In genomic region chr2:54669677-54670484, GRCh38 we compare ENCODE assay signal across 11 cellular contexts. TPM values are rescaled to one million over a fixed set of nuclear protein-coding genes. Genes with fewer than 3 reads are reported as not detected.
DNase-seq lines count a peak whose midpoint lies in the region; ATAC-seq and TF ChIP-seq lines count a peak whose summit lies in the region.
"Had no signal": no experiment of that assay in that cellular context is flagged by ENCODE, and none has a peak within 500 bp of the region (broad histone marks: within the 10 kb centered on the region; RNA-seq: fewer than 3 reads in every experiment).

No MANE protein-coding gene starts in this region.

- no peak for DNase-seq in Right ventricle myocardium superior
- no peak for DNase-seq in left ventricle myocardium superior
- DNase-seq in mammary epithelial cell, result peak; percentile 49
- peak; percentile 83 for DNase-seq in medulla oblongata (ENCODE audit: extremely low spot score)
- peak in 1 of 2 donors; percentile 80 for DNase-seq in vagina (ENCODE audit: extremely low spot score in 2 of 2)
- no peak for DNase-seq in dermis blood vessel endothelial cell
- DNase-seq in NCI-H2171 (lab: John Stamatoyannopoulos, UW), result no peak
- DNase-seq: activated effector memory CD4-positive, alpha-beta T cell treated with anti-CD3 and anti-CD28 coated beads, Interleukin-2, amount 50 U/mL, for 16 hours; BE2C; SHP77 had no signal

- H3K4me3 ChIP-seq in mammary epithelial cell (replicated peaks in 1 of 3; ENCODE audit: insufficient read depth in 1 of 3, low read depth in 2 of 3, low read length in 3 of 3), result no peak overlapping the region
- H3K4me3 ChIP-seq in vagina, result no peak overlapping the region

- dilution Hi-C loops in mammary epithelial cell (cut with HindIII; ENCODE audit: low sequenced_read_pairs), result no loop called here

- in situ Hi-C loops in mammary epithelial cell (cut with MboI; ENCODE audit: low sequenced_read_pairs in 2 of 2), result no loop called here

- H3K27me3 ChIP-seq in mammary epithelial cell (ENCODE audit: insufficient read depth, low read length) (no peaks in the 10 kb centered on the region), vagina (no peaks in the 10 kb centered on the region)
- H3K27me3 ChIP-seq: BE2C had no signal

- 32% methylated on average over 7 of the region's 7 CpGs for WGBS in mammary epithelial cell (ENCODE audit: low coverage, missing lambda C conversion rate)

- CTCF ChIA-PET in mammary epithelial cell (lab: Charles Lee; ENCODE audit: low non-redundant PET), result no interaction called here

- H3K27ac ChIP-seq in mammary epithelial cell (ENCODE audit: insufficient read depth, low read depth, low read length), result peak overlapping the region; percentile 25
- peak overlapping the region; percentile 71 for H3K27ac ChIP-seq in vagina

- H4K20me1 ChIP-seq in mammary epithelial cell (ENCODE audit: insufficient read depth, low read length), result no peaks in the 10 kb centered on the region

- H3K4me1 ChIP-seq in mammary epithelial cell (ENCODE audit: insufficient read depth, low read length) (peaks cover 41% of the 10 kb centered on the region), vagina (peaks cover 85% of the 10 kb centered on the region)

- BruUV-seq in mammary epithelial cell (replicated peaks; lab: Mats Ljungman, UMichigan), result no TSS peak

- H3K4me2 ChIP-seq in mammary epithelial cell (ENCODE audit: insufficient read depth, low read depth, low read length), result no peak overlapping the region

- H3K36me3 ChIP-seq in mammary epithelial cell (ENCODE audit: insufficient read depth, low read length) (peaks cover 19% of the 10 kb centered on the region), vagina (peaks cover 0 to 15% of the 10 kb centered on the region in 2 donors)

- no peak overlapping the region for H3K9ac ChIP-seq in mammary epithelial cell (ENCODE audit: insufficient read depth, low read length)

- TF ChIP-seq POLR2A in vagina (IDR thresholded peaks at IDR 0.05), result no peak

- intact Hi-C loops in Right ventricle myocardium superior (cut with DNase I), result no loop called here
- intact Hi-C loops in left ventricle myocardium superior (cut with micrococcal nuclease), result no loop called here
- intact Hi-C loops in mammary epithelial cell (cut with micrococcal nuclease), result no loop called here
- intact Hi-C loops in vagina (cut with DNase I), result no loop called here

- no peaks in the 10 kb centered on the region for H3K79me2 ChIP-seq in mammary epithelial cell (ENCODE audit: insufficient read depth, low read length)

- no peak for TF ChIP-seq CTCF in mammary epithelial cell (conservative IDR thresholded peaks at IDR 0.05 in 1 of 2, IDR thresholded peaks at IDR 0.05 in 1 of 2; ENCODE audit: extremely low read depth in 1 of 2, insufficient read depth in 1 of 2, low read depth in 1 of 2, low read length in 2 of 2)
- no peak for TF ChIP-seq CTCF in vagina (IDR thresholded peaks at IDR 0.05)

- H2AFZ ChIP-seq in mammary epithelial cell (ENCODE audit: low read depth, low read length), result no peak overlapping the region

- no peaks in the 10 kb centered on the region for H3K9me3 ChIP-seq in mammary epithelial cell (replicated peaks; ENCODE audit: insufficient read depth, low read length)
- H3K9me3 ChIP-seq in vagina, result no peaks in the 10 kb centered on the region
- H3K9me3 ChIP-seq: BE2C had no signal

- ATAC-seq in Right ventricle myocardium superior (ENCODE audit: poor library complexity) (peak; percentile 24), left ventricle myocardium superior (no peak), GM18907 (IDR thresholded peaks at IDR 0.05; ENCODE audit: unreplicated experiment) (no peak)

RNA-seq across cellular contexts. Expression of gene EML6, which starts 53.6 kb away (rescaled TPM):
- total RNA-seq in Right ventricle myocardium superior (0.56 TPM), left ventricle myocardium superior (0.59 TPM), mammary epithelial cell (under 1 TPM; 0.83 to 0.94 TPM), vagina (1.7 TPM), dermis blood vessel endothelial cell (0.17 and 1.1 TPM in 2 replicates)
- polyA plus RNA-seq in mammary epithelial cell, result 0.37 TPM
- polyA minus RNA-seq in mammary epithelial cell, result not detected

Comparison
In these comparisons a context has a peak if more than half of its experiments do, and no peak if none do; other contexts are left out.
1. DNase-seq: peak in mammary epithelial cell (single experiment) and medulla oblongata (single experiment); none in Right ventricle myocardium superior (single experiment), left ventricle myocardium superior (single experiment), dermis blood vessel endothelial cell (single experiment) and NCI-H2171 (single experiment).